Comparison of ENCODE assay signal across 1 cellular context in the genomic region with DNA sequence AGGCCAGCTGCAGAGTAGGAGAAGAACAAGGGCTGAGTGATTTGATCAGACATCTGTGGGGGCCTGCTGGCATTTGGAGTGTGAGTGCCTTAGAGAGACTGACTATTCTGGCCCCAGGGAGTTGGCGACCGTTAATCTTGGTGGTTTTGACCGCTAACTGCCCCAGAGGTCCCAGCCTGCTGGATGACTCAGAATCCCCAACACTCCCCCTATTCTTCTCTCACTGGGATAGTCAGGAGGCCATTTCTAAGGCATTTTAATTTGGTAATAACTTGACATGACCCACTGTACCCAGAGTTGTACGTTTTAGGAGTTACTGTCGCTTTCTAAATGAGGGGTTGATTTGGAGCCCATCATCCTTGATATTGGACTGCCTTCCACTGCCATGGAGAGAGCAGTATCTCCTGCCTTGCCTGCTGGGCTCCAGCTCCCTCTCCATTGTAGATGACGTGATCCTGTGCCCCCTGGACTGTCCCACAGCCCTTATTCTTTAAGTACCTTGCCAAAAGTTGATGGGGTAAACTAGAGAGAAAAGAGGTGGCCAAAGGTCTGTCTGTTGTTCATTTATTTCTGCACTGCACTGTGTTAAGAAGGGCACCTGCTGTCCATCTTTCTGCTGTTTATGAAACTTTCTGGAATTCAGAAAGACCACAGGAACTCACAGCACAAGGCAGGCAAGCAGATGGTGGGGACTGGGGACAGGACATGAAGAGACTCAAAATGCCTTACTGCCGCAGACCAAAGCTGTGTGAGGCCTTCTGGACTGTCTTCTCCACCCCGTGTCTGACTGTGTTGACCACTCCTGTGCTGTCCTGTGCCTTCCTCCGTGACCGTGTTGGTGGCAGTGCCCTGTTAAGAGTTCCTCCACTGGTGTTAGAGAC.
TF ChIP-seq lines count a peak whose summit lies in the region.

No MANE protein-coding gene starts in this region.

TF ChIP-seq in SK-N-SH treated with all-trans-retinoic acid at 6 μM for 48 hours, 23 proteins besides CTCF, POLR2A, EP300 and RAD21 (continued from another document):
- TF ChIP-seq, protein P1, sequence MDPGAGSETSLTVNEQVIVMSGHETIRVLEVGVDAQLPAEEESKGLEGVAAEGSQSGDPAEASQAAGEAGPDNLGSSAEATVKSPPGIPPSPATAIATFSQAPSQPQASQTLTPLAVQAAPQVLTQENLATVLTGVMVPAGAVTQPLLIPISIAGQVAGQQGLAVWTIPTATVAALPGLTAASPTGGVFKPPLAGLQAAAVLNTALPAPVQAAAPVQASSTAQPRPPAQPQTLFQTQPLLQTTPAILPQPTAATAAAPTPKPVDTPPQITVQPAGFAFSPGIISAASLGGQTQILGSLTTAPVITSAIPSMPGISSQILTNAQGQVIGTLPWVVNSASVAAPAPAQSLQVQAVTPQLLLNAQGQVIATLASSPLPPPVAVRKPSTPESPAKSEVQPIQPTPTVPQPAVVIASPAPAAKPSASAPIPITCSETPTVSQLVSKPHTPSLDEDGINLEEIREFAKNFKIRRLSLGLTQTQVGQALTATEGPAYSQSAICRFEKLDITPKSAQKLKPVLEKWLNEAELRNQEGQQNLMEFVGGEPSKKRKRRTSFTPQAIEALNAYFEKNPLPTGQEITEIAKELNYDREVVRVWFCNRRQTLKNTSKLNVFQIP (CRISPR knock-in tag; IDR thresholded peaks at IDR 0.05; ENCODE audit: borderline replicate concordance, low read depth) = no peak
- TF ChIP-seq ZC3H10 (CRISPR knock-in tag; IDR thresholded peaks at IDR 0.05) = 0 out of 2 replicates have a peak, but pooled peaks have one; percentile 26
- no peak for TF ChIP-seq OSR1 (CRISPR knock-in tag; IDR thresholded peaks at IDR 0.05)
- TF ChIP-seq RARB (CRISPR knock-in tag; IDR thresholded peaks at IDR 0.05) = no peak
- TF ChIP-seq ZNF70 (CRISPR knock-in tag; IDR thresholded peaks at IDR 0.05) = no peak
- no peak for TF ChIP-seq ARNTL (CRISPR knock-in tag; IDR thresholded peaks at IDR 0.05; ENCODE audit: borderline replicate concordance, low read depth)
- no peak for TF ChIP-seq SNAI2 (CRISPR knock-in tag; IDR thresholded peaks at IDR 0.05)
- TF ChIP-seq, protein P2, sequence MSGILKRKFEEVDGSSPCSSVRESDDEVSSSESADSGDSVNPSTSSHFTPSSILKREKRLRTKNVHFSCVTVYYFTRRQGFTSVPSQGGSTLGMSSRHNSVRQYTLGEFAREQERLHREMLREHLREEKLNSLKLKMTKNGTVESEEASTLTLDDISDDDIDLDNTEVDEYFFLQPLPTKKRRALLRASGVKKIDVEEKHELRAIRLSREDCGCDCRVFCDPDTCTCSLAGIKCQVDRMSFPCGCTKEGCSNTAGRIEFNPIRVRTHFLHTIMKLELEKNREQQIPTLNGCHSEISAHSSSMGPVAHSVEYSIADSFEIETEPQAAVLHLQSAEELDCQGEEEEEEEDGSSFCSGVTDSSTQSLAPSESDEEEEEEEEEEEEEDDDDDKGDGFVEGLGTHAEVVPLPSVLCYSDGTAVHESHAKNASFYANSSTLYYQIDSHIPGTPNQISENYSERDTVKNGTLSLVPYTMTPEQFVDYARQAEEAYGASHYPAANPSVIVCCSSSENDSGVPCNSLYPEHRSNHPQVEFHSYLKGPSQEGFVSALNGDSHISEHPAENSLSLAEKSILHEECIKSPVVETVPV (CRISPR knock-in tag; IDR thresholded peaks at IDR 0.05) = no peak
- no peak for TF ChIP-seq PPARA (CRISPR knock-in tag; IDR thresholded peaks at IDR 0.05; ENCODE audit: borderline replicate concordance)
